In the genomic region with DNA sequence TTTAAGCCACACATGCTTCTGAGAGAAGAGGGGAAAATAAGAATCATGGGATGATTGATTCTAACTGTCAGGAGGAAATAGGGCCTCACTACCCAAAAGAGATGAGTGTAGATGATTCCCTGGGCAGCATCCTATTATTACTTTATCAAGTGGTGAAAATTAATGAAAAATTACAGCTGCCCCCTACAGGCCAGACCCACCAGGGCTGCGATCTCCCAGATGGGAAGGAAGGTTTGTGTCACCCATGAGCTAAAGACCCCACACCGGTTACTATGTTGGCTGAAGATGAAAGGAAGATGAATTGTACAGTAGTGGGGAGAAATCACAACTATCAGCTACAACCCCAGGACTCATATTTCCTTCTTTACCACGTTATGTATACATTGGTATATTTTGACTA, we compare ENCODE assay signal across 25 cellular contexts. TPM values are rescaled to one million over a fixed set of nuclear protein-coding genes. Genes with fewer than 3 reads are reported as not detected.
DNase-seq lines count a peak whose midpoint lies in the region; ATAC-seq, FAIRE-seq and TF ChIP-seq lines count a peak whose summit lies in the region.
"Had no signal": no experiment of that assay in that cellular context is flagged by ENCODE, and none has a peak within 500 bp of the region (broad histone marks: within the 10 kb centered on the region; RNA-seq: fewer than 3 reads in every experiment).

No MANE protein-coding gene starts in this region.

- H3K27ac ChIP-seq in C4-2B (no peak overlapping the region), brain microvascular endothelial cell (no peak overlapping the region), keratinocyte (ENCODE audit: control insufficient read depth, insufficient read depth, low read length) (no peak overlapping the region)
- H3K27ac ChIP-seq: HL-60, spleen, VCaP had no signal

- no peaks in the 10 kb centered on the region for H3K4me1 ChIP-seq in keratinocyte (ENCODE audit: control insufficient read depth, extremely low read depth, insufficient read depth, low read length)
- H3K4me1 ChIP-seq: spleen had no signal

- in situ Hi-C loops in brain microvascular endothelial cell (cut with HindIII; ENCODE audit: low pct_ligation_motif_present, low sequenced_read_pairs) = no loop called here

- no peaks in the 10 kb centered on the region for H3K79me2 ChIP-seq in keratinocyte (ENCODE audit: control insufficient read depth, insufficient read depth, low read length)

- no peaks in the 10 kb centered on the region for H3K9me3 ChIP-seq in keratinocyte (ENCODE audit: control insufficient read depth, low read depth, low read length)
- H3K9me3 ChIP-seq: spleen had no signal

- no peak for ATAC-seq in HG03521 (IDR thresholded peaks at IDR 0.05; ENCODE audit: unreplicated experiment)
- ATAC-seq: left lobe of liver; stimulated activated memory B cell treated with anti-CD40 and anti-IgM and Interleukin-4, amounts not matched to agents 10 μg/mL and 1 μg/mL and 100 μg/mL, for 72 hours had no signal

- DNase-seq in HFF-Myc (ENCODE audit: extremely low read depth, low read depth) = no peak
- no peak for DNase-seq in brain microvascular endothelial cell
- DNase-seq in keratinocyte (ENCODE audit: low read depth, low spot score) = no peak
- no peak for DNase-seq in NCI-H1105 treated with DMSO at 0.1 percent for 48 hours (lab: John Stamatoyannopoulos, UW)
- no peak for DNase-seq in NCI-H2196 treated with DMSO at 0.1 percent for 48 hours (lab: John Stamatoyannopoulos, UW; ENCODE audit: unreplicated experiment)
- DNase-seq: activated CD4-positive, alpha-beta T cell treated with anti-CD3 and anti-CD28 coated beads, Interleukin-2, amount 10 ng/mL, durations not matched to agents 24 days and 14 days; activated naive CD4-positive, alpha-beta T cell treated with anti-CD3 and anti-CD28 coated beads for 36 hours; amniotic stem cell; CD4-positive, CD25-positive, alpha-beta regulatory T cell; foreskin fibroblast; immature natural killer cell; Kasumi-1; naive B cell; NCI-H1694 treated with DMSO at 0.1 percent for 48 hours; NCI-H69; retina; spleen; stimulated activated CD4-positive, alpha-beta T cell treated with anti-CD3 and anti-CD28 coated beads, Interleukin-2, amount 100 ng/mL, for 48 hours had no signal

- no peak overlapping the region for H3K4me2 ChIP-seq in keratinocyte (ENCODE audit: control insufficient read depth, extremely low read depth, insufficient read depth, low read depth, low read length)

- no peak overlapping the region for H3K4me3 ChIP-seq in HFF-Myc (replicated peaks; ENCODE audit: low read depth, low read length)
- H3K4me3 ChIP-seq in brain microvascular endothelial cell (ENCODE audit: low read depth, low read length) = no peak overlapping the region
- H3K4me3 ChIP-seq in keratinocyte (ENCODE audit: control insufficient read depth in 2 of 3, extremely low read depth in 1 of 3, insufficient read depth in 2 of 3, low read depth in 1 of 3, low read length in 3 of 3) = no peak overlapping the region
- H3K4me3 ChIP-seq: spleen had no signal

- no peak overlapping the region for H2AFZ ChIP-seq in keratinocyte (ENCODE audit: control insufficient read depth, low read length)

- dilution Hi-C loops in keratinocyte (cut with MboI; ENCODE audit: extremely low pct_ligation_motif_present, low sequenced_read_pairs) = no loop called here

- H3K27me3 ChIP-seq in brain microvascular endothelial cell (replicated peaks) (no peaks in the 10 kb centered on the region), keratinocyte (ENCODE audit: control insufficient read depth, extremely low read depth, insufficient read depth, low read length) (no peaks in the 10 kb centered on the region)
- H3K27me3 ChIP-seq: spleen had no signal

- H3K36me3 ChIP-seq in brain microvascular endothelial cell (replicated peaks) (no peaks in the 10 kb centered on the region), keratinocyte (ENCODE audit: control insufficient read depth in 2 of 2, extremely low read depth in 1 of 2, insufficient read depth in 2 of 2, low read length in 2 of 2) (no peaks in the 10 kb centered on the region)
- H3K36me3 ChIP-seq: spleen had no signal

- no peaks in the 10 kb centered on the region for H4K20me1 ChIP-seq in keratinocyte (ENCODE audit: control insufficient read depth, extremely low read depth, insufficient read depth, low read length)

- TF ChIP-seq CTCF in C4-2B (conservative IDR thresholded peaks at IDR 0.05) (peak; percentile 43), HFF-Myc (IDR thresholded peaks at IDR 0.05; ENCODE audit: low read depth, low read length, missing control alignments) (peak; percentile 7), brain microvascular endothelial cell (IDR thresholded peaks at IDR 0.05; ENCODE audit: low read depth, low read length, missing control alignments) (peak; percentile 47), keratinocyte (optimal IDR thresholded peaks at IDR 0.05 in 1 of 3, IDR thresholded peaks at IDR 0.05 in 1 of 3, conservative IDR thresholded peaks at IDR 0.05 in 1 of 3; ENCODE audit: extremely low read depth in 1 of 3, insufficient read depth in 2 of 3, low read length in 3 of 3) (peak in 2 of 3 experiments; percentile 15 to 17)

- no peak for FAIRE-seq in keratinocyte (lab: Jason Lieb, UNC)
- FAIRE-seq: H54 had no signal

- H3K9me1 ChIP-seq in keratinocyte (ENCODE audit: control insufficient read depth, extremely low read depth, insufficient read depth, low read length) = no peaks in the 10 kb centered on the region

- no peak overlapping the region for H3K9ac ChIP-seq in keratinocyte (ENCODE audit: control insufficient read depth, extremely low read depth, insufficient read depth, low read length)

RNA-seq across cellular contexts. Expression of a gene that starts 49.5 kb away (rescaled TPM):
- 6.0 to 20.8 TPM (median 18.3 TPM) in 3 replicates for polyA plus RNA-seq in keratinocyte
- polyA plus RNA-seq in keratinocyte (2011; ENCODE audit: low read depth) = 0.96 TPM
- 5.9 and 11.1 TPM in 2 replicates for polyA plus RNA-seq in keratinocyte (2011; cell fraction: cytosol; rRNA removed)
- 8.8 and 12.0 TPM in 2 replicates for polyA plus RNA-seq in keratinocyte (2011; cell fraction: nucleus; rRNA removed)
- polyA plus RNA-seq in keratinocyte (2012; ENCODE audit: low replicate concordance) = 2.5 and 12.3 TPM in 2 replicates
- polyA minus RNA-seq in keratinocyte = 1.9 to 14.6 TPM (median 4.6 TPM) in 3 replicates
- polyA minus RNA-seq in keratinocyte (2011; cell fraction: cytosol; rRNA and poly(A)+ RNA removed) = 16.3 TPM
- 7.8 and 12.9 TPM in 2 replicates for polyA minus RNA-seq in keratinocyte (2011; cell fraction: nucleus; rRNA and poly(A)+ RNA removed)
